In genomic region chr1:45172015-45172414, GRCh38 we compare ENCODE assay signal across 17 cellular contexts. TPM values are rescaled to one million over a fixed set of nuclear protein-coding genes. Genes with fewer than 3 reads are reported as not detected.
DNase-seq lines count a peak whose midpoint lies in the region; ATAC-seq, FAIRE-seq and TF ChIP-seq lines count a peak whose summit lies in the region.
"Had no signal": no experiment of that assay in that cellular context is flagged by ENCODE, and none has a peak within 500 bp of the region (broad histone marks: within the 10 kb centered on the region; RNA-seq: fewer than 3 reads in every experiment).

No MANE protein-coding gene starts in this region.

- no peak for FAIRE-seq in pancreas (lab: Jason Lieb, UNC)

- TF ChIP-seq CTCF in mammary epithelial cell (conservative IDR thresholded peaks at IDR 0.05 in 1 of 2, IDR thresholded peaks at IDR 0.05 in 1 of 2; ENCODE audit: extremely low read depth in 1 of 2, insufficient read depth in 1 of 2, low read depth in 1 of 2, low read length in 2 of 2): no peak
- TF ChIP-seq CTCF in pancreas (IDR thresholded peaks at IDR 0.05): no peak

- intact Hi-C loops in mammary epithelial cell (cut with micrococcal nuclease) (no loop called here), pancreas (cut with DNase I) (no loop called here)

- H2AFZ ChIP-seq in mammary epithelial cell (ENCODE audit: low read depth, low read length): no peak overlapping the region

- H3K27ac Mint-ChIP-seq in activated CD4-positive, alpha-beta T cell treated with anti-CD3 and anti-CD28 coated beads, Interleukin-2, amount 10 ng/mL, durations not matched to agents 7 days and 5 days: no peak overlapping the region
- H3K27ac Mint-ChIP-seq: activated CD8-positive, alpha-beta memory T cell treated with anti-CD3 and anti-CD28 coated beads, Interleukin-2, amount 10 ng/mL, durations not matched to agents 7 days and 5 days; CD4-positive, alpha-beta memory T cell had no signal

- peak; percentile 95 to 97 (median 96) for ATAC-seq in pancreas
- ATAC-seq: activated CD8-positive, alpha-beta memory T cell treated with anti-CD3 and anti-CD28 coated beads, Interleukin-2, amount 10 ng/mL, durations not matched to agents 7 days and 5 days had no signal

- WGBS in mammary epithelial cell (ENCODE audit: low coverage, missing lambda C conversion rate): 69% methylated on average over 7 of the region's 7 CpGs
- WGBS in pancreas, 2 donors: 11% methylated on average over 7 of the region's 7 CpGs

- no peaks in the 10 kb centered on the region for H4K20me1 ChIP-seq in mammary epithelial cell (ENCODE audit: insufficient read depth, low read length)

- H3K36me3 ChIP-seq in mammary epithelial cell (ENCODE audit: insufficient read depth, low read length) (no peaks in the 10 kb centered on the region), pancreas (no peaks in the 10 kb centered on the region)
- H3K36me3 ChIP-seq: Peyer's patch had no signal

- H3K4me3 ChIP-seq in mammary epithelial cell (replicated peaks in 1 of 3; ENCODE audit: insufficient read depth in 1 of 3, low read depth in 2 of 3, low read length in 3 of 3) (no peak overlapping the region), pancreas (no peak overlapping the region)
- H3K4me3 ChIP-seq: Peyer's patch, skin epidermis, testis had no signal

- in situ Hi-C loops in mammary epithelial cell (cut with MboI; ENCODE audit: low sequenced_read_pairs in 2 of 2): no loop called here

- DNase-seq in HPDE6-E6E7 (ENCODE audit: extremely low spot score) (peak; percentile 33), NCI-H2196 treated with DMSO at 0.1 percent for 48 hours (lab: John Stamatoyannopoulos, UW; ENCODE audit: unreplicated experiment) (peak; percentile 35), mammary epithelial cell (peak; percentile 3), pancreas (peak in 3 of 6 donors; percentile 48 to 63 (median 56)), cerebellar cortex (ENCODE audit: low spot score) (no peak), T-helper 9 cell (no peak)
- no peak for DNase-seq in activated CD4-positive, alpha-beta T cell treated with anti-CD3 and anti-CD28 coated beads, Interleukin-2, amount 10 ng/mL, durations not matched to agents 7 days and 5 days
- DNase-seq: activated CD8-positive, alpha-beta memory T cell treated with anti-CD3 and anti-CD28 coated beads, Interleukin-2, amount 10 ng/mL, durations not matched to agents 7 days and 5 days; CD4-positive, alpha-beta memory T cell; dermis blood vessel endothelial cell; head of caudate nucleus; NCI-H1694; Peyer's patch; T1000; testis had no signal

- H3K4me3 Mint-ChIP-seq in activated CD4-positive, alpha-beta T cell treated with anti-CD3 and anti-CD28 coated beads, Interleukin-2, amount 10 ng/mL, durations not matched to agents 7 days and 5 days: no peak overlapping the region
- H3K4me3 Mint-ChIP-seq: activated CD8-positive, alpha-beta memory T cell treated with anti-CD3 and anti-CD28 coated beads, Interleukin-2, amount 10 ng/mL, durations not matched to agents 7 days and 5 days; CD4-positive, alpha-beta memory T cell; neural crest cell had no signal

- no peaks in the 10 kb centered on the region for H3K9me3 ChIP-seq in mammary epithelial cell (replicated peaks; ENCODE audit: insufficient read depth, low read length)
- no peaks in the 10 kb centered on the region for H3K9me3 ChIP-seq in pancreas
- H3K9me3 ChIP-seq: Peyer's patch, testis had no signal

- H3K4me1 ChIP-seq in mammary epithelial cell (ENCODE audit: insufficient read depth, low read length): no peaks in the 10 kb centered on the region
- H3K4me1 ChIP-seq in pancreas: peaks cover 19 to 28% (median 26%) of the 10 kb centered on the region in 3 donors
- H3K4me1 ChIP-seq: Peyer's patch, testis had no signal

- H3K4me1 Mint-ChIP-seq in activated CD4-positive, alpha-beta T cell treated with anti-CD3 and anti-CD28 coated beads, Interleukin-2, amount 10 ng/mL, durations not matched to agents 7 days and 5 days: no peaks in the 10 kb centered on the region
- H3K4me1 Mint-ChIP-seq: activated CD8-positive, alpha-beta memory T cell treated with anti-CD3 and anti-CD28 coated beads, Interleukin-2, amount 10 ng/mL, durations not matched to agents 7 days and 5 days; neural crest cell had no signal

- POLR2A ChIA-PET in activated CD4-positive, alpha-beta T cell treated with anti-CD3 and anti-CD28 coated beads, Interleukin-2, amount 10 ng/mL, durations not matched to agents 7 days and 5 days (lab: Charles Lee): no interaction called here

- H3K27ac ChIP-seq in mammary epithelial cell (ENCODE audit: insufficient read depth, low read depth, low read length) (no peak overlapping the region), pancreas (peak overlapping the region in 1 of 4 donors; percentile 25)
- H3K27ac ChIP-seq: Peyer's patch, skin epidermis, testis had no signal

- H3K79me2 ChIP-seq in mammary epithelial cell (ENCODE audit: insufficient read depth, low read length): no peaks in the 10 kb centered on the region

- H3K36me3 Mint-ChIP-seq in activated CD4-positive, alpha-beta T cell treated with anti-CD3 and anti-CD28 coated beads, Interleukin-2, amount 10 ng/mL, durations not matched to agents 7 days and 5 days (ENCODE audit: low read depth): no peaks in the 10 kb centered on the region
- H3K36me3 Mint-ChIP-seq: activated CD8-positive, alpha-beta memory T cell treated with anti-CD3 and anti-CD28 coated beads, Interleukin-2, amount 10 ng/mL, durations not matched to agents 7 days and 5 days; CD4-positive, alpha-beta memory T cell had no signal

- no TSS peak for BruUV-seq in mammary epithelial cell (replicated peaks; lab: Mats Ljungman, UMichigan)

- H3K9ac ChIP-seq in mammary epithelial cell (ENCODE audit: insufficient read depth, low read length): no peak overlapping the region

- H3K9me3 Mint-ChIP-seq in activated CD4-positive, alpha-beta T cell treated with anti-CD3 and anti-CD28 coated beads, Interleukin-2, amount 10 ng/mL, durations not matched to agents 7 days and 5 days: no peaks in the 10 kb centered on the region
- H3K9me3 Mint-ChIP-seq: CD4-positive, alpha-beta memory T cell had no signal

- no peak overlapping the region for H3K4me2 ChIP-seq in mammary epithelial cell (ENCODE audit: insufficient read depth, low read depth, low read length)

- H3K27me3 ChIP-seq in mammary epithelial cell (ENCODE audit: insufficient read depth, low read length): no peaks in the 10 kb centered on the region
- H3K27me3 ChIP-seq in pancreas: no peaks in the 10 kb centered on the region
- H3K27me3 ChIP-seq: Peyer's patch, testis had no signal

- no peaks in the 10 kb centered on the region for H3K27me3 Mint-ChIP-seq in activated CD4-positive, alpha-beta T cell treated with anti-CD3 and anti-CD28 coated beads, Interleukin-2, amount 10 ng/mL, durations not matched to agents 7 days and 5 days
- H3K27me3 Mint-ChIP-seq: activated CD8-positive, alpha-beta memory T cell treated with anti-CD3 and anti-CD28 coated beads, Interleukin-2, amount 10 ng/mL, durations not matched to agents 7 days and 5 days; CD4-positive, alpha-beta memory T cell had no signal

- dilution Hi-C loops in mammary epithelial cell (cut with HindIII; ENCODE audit: low sequenced_read_pairs): no loop called here

- CTCF ChIA-PET in mammary epithelial cell (lab: Charles Lee; ENCODE audit: low non-redundant PET): no interaction called here
- CTCF ChIA-PET in activated CD4-positive, alpha-beta T cell treated with anti-CD3 and anti-CD28 coated beads, Interleukin-2, amount 10 ng/mL, durations not matched to agents 7 days and 5 days (lab: Charles Lee): interaction anchor here (0.6 kb wide), 1 partner anchor 30 kb away, joined by 3 read pairs; no protein-coding TSS in a partner anchor

RNA-seq across cellular contexts. Expression of gene ZSWIM5, which starts 34.4 kb away (rescaled TPM):
- total RNA-seq in mammary epithelial cell (under 1 TPM; 0.07 to 0.50 TPM), pancreas (1 to 10 TPM; 1.9 to 2.7 (median 2.4) TPM)
- polyA plus RNA-seq in mammary epithelial cell (0.02 TPM), pancreas (1 to 10 TPM in 1 of 2 donors, under 1 TPM in 1; 0.76 to 2.6 TPM)
- not detected for polyA minus RNA-seq in mammary epithelial cell
- total RNA-seq in activated CD4-positive, alpha-beta T cell treated with anti-CD3 and anti-CD28 coated beads, Interleukin-2, amount 10 ng/mL, durations not matched to agents 7 days and 5 days: under 1 TPM; 0.46 to 0.62 TPM

Comparison
In these comparisons a context has a peak if more than half of its experiments do, and no peak if none do; other contexts are left out.
1. DNase-seq: peak in HPDE6-E6E7 (single experiment), NCI-H2196 treated with DMSO at 0.1 percent for 48 hours (single experiment) and mammary epithelial cell (single experiment); none in cerebellar cortex (single experiment), T-helper 9 cell (single experiment) and activated CD4-positive, alpha-beta T cell treated with anti-CD3 and anti-CD28 coated beads, Interleukin-2, amount 10 ng/mL, durations not matched to agents 7 days and 5 days (single experiment).